ENCODE assay signal across 8 cellular contexts in the genomic region with DNA sequence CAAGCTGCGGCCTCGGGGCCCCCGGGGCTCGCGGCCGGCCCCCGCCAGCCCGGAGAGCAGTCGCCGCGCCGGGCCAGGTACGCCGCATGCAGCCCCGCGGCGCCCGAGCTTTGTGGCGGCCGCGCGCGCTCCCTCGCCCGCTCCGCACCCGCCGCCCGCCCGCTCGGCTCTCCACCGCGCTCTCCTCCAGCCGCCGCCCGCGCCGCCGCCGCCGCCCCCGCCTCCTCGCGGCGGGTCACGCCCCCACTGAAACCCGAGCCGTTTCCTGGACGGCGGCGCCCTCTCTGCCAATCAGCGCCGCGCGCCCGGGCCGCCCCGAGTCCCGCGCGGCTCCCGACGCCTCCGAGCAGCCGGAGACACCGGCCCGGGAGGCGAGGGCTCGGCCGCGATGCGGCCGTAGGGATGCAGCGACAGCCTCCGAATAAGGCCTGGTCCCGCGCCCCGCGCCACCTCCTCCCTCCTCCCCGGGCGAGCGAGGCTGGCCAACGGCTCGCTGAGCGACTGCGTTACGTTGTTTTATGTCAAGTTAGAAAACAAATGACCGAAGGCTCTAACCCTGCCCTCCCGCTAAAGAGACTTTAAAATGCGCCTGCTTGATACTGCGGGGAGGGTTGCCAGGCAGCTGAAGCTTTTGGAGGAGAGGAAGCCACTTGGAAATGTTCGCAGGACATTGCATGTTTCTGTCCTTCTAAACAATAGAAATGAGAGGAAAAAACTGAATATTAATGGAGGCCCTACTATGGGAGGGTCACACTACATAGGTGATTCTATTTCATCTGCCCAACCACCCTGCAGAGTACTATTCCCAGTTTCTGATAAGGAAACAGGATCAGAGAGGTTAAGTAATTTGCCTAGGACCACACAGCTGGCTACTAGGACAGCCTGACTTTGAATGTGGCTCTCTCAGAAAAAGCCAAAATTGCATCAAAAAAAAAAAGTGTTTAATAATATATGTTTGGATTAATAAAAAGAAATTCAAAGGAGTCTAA. TPM values are rescaled to one million over a fixed set of nuclear protein-coding genes. Genes with fewer than 3 reads are reported as not detected.
DNase-seq lines count a peak whose midpoint lies in the region; ATAC-seq and TF ChIP-seq lines count a peak whose summit lies in the region.

A gene (minus strand): TSS at position 184 of the 989 bp plus-strand sequence. CDS start 4,627 bp downstream, outside the sequence.

- in situ Hi-C loops in astrocyte of the spinal cord (cut with HindIII; ENCODE audit: low sequenced_read_pairs), result no loop called here

- H3K4me3 ChIP-seq in astrocyte of the spinal cord (ENCODE audit: low read depth, low read length), result peak within 1 kb of the TSS; percentile 38

- H3K27ac Mint-ChIP-seq in progenitor cell of endocrine pancreas, result peak within 1 kb of the TSS; percentile 95

- peaks cover 5% of the 10 kb centered on the region for H3K36me3 Mint-ChIP-seq in progenitor cell of endocrine pancreas (ENCODE audit: insufficient read depth)

- H3K4me1 Mint-ChIP-seq in progenitor cell of endocrine pancreas (ENCODE audit: low read depth), result peaks cover 40% of the 10 kb centered on the region

- no peak for TF ChIP-seq CTCF in astrocyte of the spinal cord (IDR thresholded peaks at IDR 0.05; ENCODE audit: low read depth, low read length)
- TF ChIP-seq CTCF in progenitor cell of endocrine pancreas (IDR thresholded peaks at IDR 0.05; ENCODE audit: unreplicated experiment), result no peak

- H3K9me3 Mint-ChIP-seq in progenitor cell of endocrine pancreas (ENCODE audit: low read depth), result no peaks in the 10 kb centered on the region

- peak within 1 kb of the TSS; percentile 94 for H3K4me3 Mint-ChIP-seq in progenitor cell of endocrine pancreas (ENCODE audit: low read depth)

- DNase-seq in activated T-cell treated with anti-CD3 and anti-CD28 coated beads for 48 hours (ENCODE audit: low read depth) (peak; percentile 15), NCI-H2227 treated with DMSO at 0.1 percent for 48 hours (lab: John Stamatoyannopoulos, UW) (peak; percentile 93), astrocyte of the spinal cord (ENCODE audit: low read depth, low spot score) (peak; percentile 62), hepatic stellate cell (ENCODE audit: low spot score) (peak; percentile 47), progenitor cell of endocrine pancreas (ENCODE audit: low spot score, unreplicated experiment) (peak; percentile 87)
- DNase-seq in activated T-cell treated with anti-CD3 and anti-CD28 coated beads, Interleukin-2, amount 50 U/mL, for 1 hour, result no peak

- peak; percentile 87 for ATAC-seq in HG02759 (IDR thresholded peaks at IDR 0.05; ENCODE audit: unreplicated experiment)
- no peak for ATAC-seq in GM19035 (IDR thresholded peaks at IDR 0.05; ENCODE audit: unreplicated experiment)

- peaks cover 14% of the 10 kb centered on the region for H3K27me3 Mint-ChIP-seq in progenitor cell of endocrine pancreas

RNA-seq across cellular contexts. Expression of the gene that starts here (rescaled TPM):
- total RNA-seq in progenitor cell of endocrine pancreas, result 146 and 149 TPM in 2 replicates
